ENCODE assay signal across 2 cellular contexts in the genomic region with DNA sequence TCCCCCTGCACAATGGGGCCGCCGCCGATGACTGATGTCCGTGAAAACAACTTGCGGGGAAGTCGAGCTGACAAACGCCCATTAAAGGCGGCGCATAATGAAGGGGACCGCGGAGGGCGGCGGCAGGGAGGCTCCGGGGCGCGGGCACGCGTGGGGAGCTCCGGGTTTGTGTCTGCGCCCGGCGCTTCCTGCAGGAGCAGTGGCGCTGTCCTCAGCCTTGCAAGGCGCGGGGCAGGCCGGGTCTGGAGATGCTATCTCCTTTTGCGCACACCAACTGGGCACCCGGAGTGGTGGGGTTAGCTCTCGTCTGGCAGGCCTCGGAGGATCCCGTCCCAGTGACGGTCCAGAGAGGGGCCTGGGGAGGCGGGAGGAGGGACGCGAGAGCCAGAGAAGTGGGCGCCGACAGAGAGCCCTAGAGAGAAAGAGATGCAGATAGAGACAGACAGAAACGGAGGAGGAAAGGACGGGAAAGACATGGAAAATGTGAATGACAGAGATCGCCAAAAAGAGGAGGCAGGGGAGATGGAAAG.
TF ChIP-seq lines count a peak whose summit lies in the region.

No MANE protein-coding gene starts in this region.

TF ChIP-seq in IMR-90, 13 proteins besides CTCF, POLR2A, EP300 and RAD21:
- TF ChIP-seq RFX5 (IDR thresholded peaks at IDR 0.05; ENCODE audit: low read depth, low read length) (no peak), CHD1 (IDR thresholded peaks at IDR 0.05; ENCODE audit: low read depth, low read length) (no peak), MAFK (IDR thresholded peaks at IDR 0.05; ENCODE audit: low read depth, low read length) (no peak), SMC3 (IDR thresholded peaks at IDR 0.05; ENCODE audit: low read depth, low read length) (no peak), MXI1 (IDR thresholded peaks at IDR 0.05; ENCODE audit: borderline replicate concordance, low read depth, low read length) (no peak), FOS (IDR thresholded peaks at IDR 0.05; ENCODE audit: low read depth, low read length) (no peak), BHLHE40 (IDR thresholded peaks at IDR 0.05; ENCODE audit: low read depth, low read length) (no peak), RCOR1 (IDR thresholded peaks at IDR 0.05; ENCODE audit: insufficient replicate concordance, low read length) (no peak), MAZ (IDR thresholded peaks at IDR 0.05; ENCODE audit: borderline replicate concordance, low read depth, low read length) (no peak)

TF ChIP-seq in neural cell, 6 proteins besides CTCF, POLR2A, EP300 and RAD21:
- TF ChIP-seq EZH2 (IDR thresholded peaks at IDR 0.05; ENCODE audit: borderline replicate concordance, insufficient read depth, low read length, poor library complexity, severe bottlenecking) (peak; percentile 54), TAF1 (IDR thresholded peaks at IDR 0.05; ENCODE audit: low read depth) (no peak), MXI1 (conservative IDR thresholded peaks at IDR 0.05; ENCODE audit: poor library complexity, severe bottlenecking) (no peak), SMC3 (conservative IDR thresholded peaks at IDR 0.05; ENCODE audit: poor library complexity) (no peak), POLR2AphosphoS5 (IDR thresholded peaks at IDR 0.05) (no peak)
- TF ChIP-seq, protein P1, sequence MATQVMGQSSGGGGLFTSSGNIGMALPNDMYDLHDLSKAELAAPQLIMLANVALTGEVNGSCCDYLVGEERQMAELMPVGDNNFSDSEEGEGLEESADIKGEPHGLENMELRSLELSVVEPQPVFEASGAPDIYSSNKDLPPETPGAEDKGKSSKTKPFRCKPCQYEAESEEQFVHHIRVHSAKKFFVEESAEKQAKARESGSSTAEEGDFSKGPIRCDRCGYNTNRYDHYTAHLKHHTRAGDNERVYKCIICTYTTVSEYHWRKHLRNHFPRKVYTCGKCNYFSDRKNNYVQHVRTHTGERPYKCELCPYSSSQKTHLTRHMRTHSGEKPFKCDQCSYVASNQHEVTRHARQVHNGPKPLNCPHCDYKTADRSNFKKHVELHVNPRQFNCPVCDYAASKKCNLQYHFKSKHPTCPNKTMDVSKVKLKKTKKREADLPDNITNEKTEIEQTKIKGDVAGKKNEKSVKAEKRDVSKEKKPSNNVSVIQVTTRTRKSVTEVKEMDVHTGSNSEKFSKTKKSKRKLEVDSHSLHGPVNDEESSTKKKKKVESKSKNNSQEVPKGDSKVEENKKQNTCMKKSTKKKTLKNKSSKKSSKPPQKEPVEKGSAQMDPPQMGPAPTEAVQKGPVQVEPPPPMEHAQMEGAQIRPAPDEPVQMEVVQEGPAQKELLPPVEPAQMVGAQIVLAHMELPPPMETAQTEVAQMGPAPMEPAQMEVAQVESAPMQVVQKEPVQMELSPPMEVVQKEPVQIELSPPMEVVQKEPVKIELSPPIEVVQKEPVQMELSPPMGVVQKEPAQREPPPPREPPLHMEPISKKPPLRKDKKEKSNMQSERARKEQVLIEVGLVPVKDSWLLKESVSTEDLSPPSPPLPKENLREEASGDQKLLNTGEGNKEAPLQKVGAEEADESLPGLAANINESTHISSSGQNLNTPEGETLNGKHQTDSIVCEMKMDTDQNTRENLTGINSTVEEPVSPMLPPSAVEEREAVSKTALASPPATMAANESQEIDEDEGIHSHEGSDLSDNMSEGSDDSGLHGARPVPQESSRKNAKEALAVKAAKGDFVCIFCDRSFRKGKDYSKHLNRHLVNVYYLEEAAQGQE (IDR thresholded peaks at IDR 0.05; ENCODE audit: borderline replicate concordance) = peak; percentile 31
